8 cellular contexts compared by ENCODE assay signal in genomic region chr3:153164009-153164550, GRCh38. TPM values are rescaled to one million over a fixed set of nuclear protein-coding genes. Genes with fewer than 3 reads are reported as not detected.
DNase-seq lines count a peak whose midpoint lies in the region; ATAC-seq and TF ChIP-seq lines count a peak whose summit lies in the region.

No MANE protein-coding gene starts in this region.

- peak overlapping the region; percentile 90 for H3K4me3 ChIP-seq in NB4 (ENCODE audit: low read depth, low read length)
- H3K4me3 ChIP-seq in ectodermal cell (ENCODE audit: insufficient read depth, low read depth, low read length), result peak overlapping the region; percentile 84

- no peak for TF ChIP-seq POLR2A in NB4 (IDR thresholded peaks at IDR 0.05; ENCODE audit: extremely low read depth, insufficient read length)

- WGBS in ectodermal cell, 2 experiments, result 11% methylated on average over 3 of the region's 3 CpGs

- peaks cover 51% of the 10 kb centered on the region for H3K4me1 Mint-ChIP-seq in CD14-positive monocyte
- peaks cover 55% of the 10 kb centered on the region for H3K4me1 Mint-ChIP-seq in nephron progenitor cell

- TF ChIP-seq CTCF in CD14-positive monocyte (IDR thresholded peaks at IDR 0.05) (no peak), NB4 (IDR thresholded peaks at IDR 0.05; ENCODE audit: low read depth, low read length) (no peak), nephron progenitor cell (IDR thresholded peaks at IDR 0.05) (no peak)

- no peaks in the 10 kb centered on the region for H3K27me3 ChIP-seq in ectodermal cell (ENCODE audit: control insufficient read depth, insufficient read depth, low read length, poor library complexity, severe bottlenecking)

- H3K9me3 ChIP-seq in ectodermal cell (ENCODE audit: control insufficient read depth, low read length), result no peaks in the 10 kb centered on the region

- peak overlapping the region; percentile 98 to 99 for H3K4me3 Mint-ChIP-seq in CD14-positive monocyte
- peak overlapping the region; percentile 99 for H3K4me3 Mint-ChIP-seq in nephron progenitor cell

- H3K27ac ChIP-seq in ectodermal cell (ENCODE audit: insufficient read depth, low read depth, low read length, poor library complexity, severe bottlenecking), result no peak overlapping the region

- H3K4me1 ChIP-seq in ectodermal cell (ENCODE audit: control insufficient read depth, insufficient read depth, low read length), result peaks cover 6% of the 10 kb centered on the region

- peak overlapping the region in 5 of 7 donors; percentile 93 to 99 (median 97) for H3K27ac Mint-ChIP-seq in CD14-positive monocyte
- no peak overlapping the region for H3K27ac Mint-ChIP-seq in nephron progenitor cell

- H3K27me3 Mint-ChIP-seq in CD14-positive monocyte (ENCODE audit: low read depth in 3 of 3) (no peaks in the 10 kb centered on the region), nephron progenitor cell (ENCODE audit: low read depth, poor library complexity) (no peaks in the 10 kb centered on the region)

- DNase-seq in CD14-positive monocyte (ENCODE audit: low spot score) (no peak), NB4 (ENCODE audit: low read depth) (no peak), nephron progenitor cell (no peak), SKM-1 (lab: John Stamatoyannopoulos, UW; ENCODE audit: unreplicated experiment) (no peak)
- no peak for DNase-seq in central memory CD4-positive, alpha-beta T cell

- H3K9me3 Mint-ChIP-seq in CD14-positive monocyte (no peaks in the 10 kb centered on the region), nephron progenitor cell (no peaks in the 10 kb centered on the region)

- H3K36me3 ChIP-seq in ectodermal cell (ENCODE audit: control insufficient read depth, insufficient read depth, low read length), result no peaks in the 10 kb centered on the region

- ATAC-seq in GM19328 (IDR thresholded peaks at IDR 0.05; ENCODE audit: unreplicated experiment) (no peak), GM19452 (IDR thresholded peaks at IDR 0.05; ENCODE audit: unreplicated experiment) (no peak)

- intact Hi-C loops in CD14-positive monocyte (cut with micrococcal nuclease), result loop anchor here (5.0 to 10.0 kb wide), 5 partner anchors 43 to 601 kb away; no protein-coding TSS in a partner anchor

- H3K36me3 Mint-ChIP-seq in CD14-positive monocyte, result peaks cover 26 to 37% of the 10 kb centered on the region in 2 donors
- H3K36me3 Mint-ChIP-seq in nephron progenitor cell (ENCODE audit: low read depth), result peaks cover 18% of the 10 kb centered on the region

RNA-seq across cellular contexts. Expression of gene RAP2B, which starts 2.1 kb away (rescaled TPM):
- 10 to 100 TPM; 24.7 to 35.5 TPM for polyA plus RNA-seq in CD14-positive monocyte
- 16.5 TPM for polyA plus RNA-seq in ectodermal cell (2013, experiment 1 of 4)
- polyA plus RNA-seq in ectodermal cell (2013, experiment 2 of 4), result 15.7 TPM
- polyA plus RNA-seq in ectodermal cell (2013, experiment 3 of 4), result 10.5 TPM
- 11.7 TPM for polyA plus RNA-seq in ectodermal cell (2013, experiment 4 of 4)
